ENCODE assay signal across 26 cellular contexts in the genomic region with DNA sequence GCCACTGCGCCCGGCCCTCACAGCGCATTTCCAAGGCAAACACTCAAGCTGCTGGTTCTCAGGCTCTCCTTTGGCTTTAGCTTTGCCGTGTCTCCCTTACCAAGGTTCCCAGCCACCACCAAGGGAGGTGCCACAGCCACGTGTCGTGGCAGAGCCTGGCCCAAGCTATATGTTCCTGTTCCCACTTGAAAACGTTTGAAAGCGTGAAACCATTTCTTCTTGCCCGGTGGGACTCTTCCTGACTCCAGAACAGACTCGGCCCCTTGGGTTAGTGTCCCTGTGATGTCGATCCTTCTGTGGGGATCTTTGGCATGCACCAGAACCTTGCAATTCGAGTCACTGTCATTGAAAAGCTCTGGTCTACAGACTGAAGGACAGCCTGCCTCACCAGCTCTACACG.
"Had no signal": no experiment of that assay in that cellular context is flagged by ENCODE, and none has a peak within 500 bp of the region (broad histone marks: within the 10 kb centered on the region; RNA-seq: fewer than 3 reads in every experiment).

No MANE protein-coding gene starts in this region.

- DNase-seq: stimulated activated CD4-positive, alpha-beta T cell treated with anti-CD3 and anti-CD28 coated beads, Interleukin-2, amount 100 ng/mL, for 48 hours; stimulated activated CD4-positive, alpha-beta T cell treated with anti-CD3 and anti-CD28 coated beads, Interleukin-4, amount 100 ng/mL, for 1 hour; stimulated activated CD4-positive, alpha-beta T cell treated with anti-CD3 and anti-CD28 coated beads, Interleukin-4, amount 100 ng/mL, for 24 hours; stimulated activated CD4-positive, alpha-beta T cell treated with anti-CD3 and anti-CD28 coated beads, Interleukin-4, amount 100 ng/mL, for 4 hours; stimulated activated CD8-positive, alpha-beta memory T cell treated with anti-CD3 and anti-CD28 coated beads, Interleukin-4, amount 100 ng/mL, for 48 hours; stimulated activated naive B cell treated with anti-CD40 and anti-IgM and Interleukin-4, amounts not matched to agents 10 μg/mL and 1 μg/mL and 100 μg/mL, for 72 hours; stimulated activated naive CD4-positive, alpha-beta T cell; stimulated activated naive CD4-positive, alpha-beta T cell treated with Interleukin-2 at 50 U/mL for 16 hours; stimulated activated naive CD8-positive, alpha-beta T cell treated with anti-CD3 and anti-CD28 coated beads, Interleukin-15, amount 100 ng/mL, for 72 hours; stimulated activated naive CD8-positive, alpha-beta T cell treated with anti-CD3 and anti-CD28 coated beads, Interleukin-15, Interleukin-2, amounts not matched to agents 100 U/mL and 50 U/mL, for 24 hours; stomach; substantia nigra; testis; thyroid gland; tibial artery; transverse colon; trophoblast cell; upper lobe of right lung; uterus had no signal

- H3K27me3 ChIP-seq: stomach, suprapubic skin, testis, thyroid gland, tibial artery, tibial nerve, transverse colon, upper lobe of left lung, upper lobe of right lung, uterus, vagina had no signal

- H3K4me1 ChIP-seq: thyroid gland, upper lobe of right lung, uterus had no signal

- H3K9me3 ChIP-seq: stomach, suprapubic skin, testis, thoracic aorta, thyroid gland, tibial artery, tibial nerve, transverse colon, upper lobe of left lung, upper lobe of right lung, uterus, vagina had no signal

- H3K27ac ChIP-seq: stomach, suprapubic skin, testis, thoracic aorta, thyroid gland, tibial artery, tibial nerve, transverse colon, upper lobe of left lung, upper lobe of right lung, uterus, vagina had no signal

- ATAC-seq: stimulated activated effector memory CD8-positive, alpha-beta T cell treated with anti-CD3 and anti-CD28 coated beads, Interleukin-12 subunit alpha, Interleukin-12 subunit beta, amount 100 ng/mL, for 72 hours; stimulated activated memory B cell treated with anti-CD40 and anti-IgM and Interleukin-4, amounts not matched to agents 10 μg/mL and 1 μg/mL and 100 μg/mL, for 72 hours; stimulated activated naive B cell treated with anti-CD40 and anti-IgM and Interleukin-4, amounts not matched to agents 10 μg/mL and 1 μg/mL and 100 μg/mL, for 72 hours; stimulated activated naive CD8-positive, alpha-beta T cell treated with anti-CD3 and anti-CD28 coated beads, Interleukin-15, amount 100 ng/mL, for 72 hours; stimulated activated naive CD8-positive, alpha-beta T cell treated with anti-CD3 and anti-CD28 coated beads, Interleukin-15, Interleukin-2, amounts not matched to agents 100 U/mL and 50 U/mL, for 24 hours; upper lobe of right lung had no signal

- H3K4me3 ChIP-seq: stomach, suprapubic skin, testis, thoracic aorta, thyroid gland, tibial artery, tibial nerve, transverse colon, upper lobe of left lung, upper lobe of right lung, uterus, vagina had no signal

- H3K36me3 ChIP-seq: stomach, suprapubic skin, thoracic aorta, thyroid gland, tibial artery, tibial nerve, transverse colon, upper lobe of left lung, upper lobe of right lung, uterus, vagina had no signal
